In genomic region chr17:63295288-63295687, GRCh38 we compare ENCODE assay signal across 14 cellular contexts.
DNase-seq lines count a peak whose midpoint lies in the region; ATAC-seq, FAIRE-seq and TF ChIP-seq lines count a peak whose summit lies in the region.
"Had no signal": no experiment of that assay in that cellular context is flagged by ENCODE, and none has a peak within 500 bp of the region (broad histone marks: within the 10 kb centered on the region; RNA-seq: fewer than 3 reads in every experiment).

No MANE protein-coding gene starts in this region.

- FAIRE-seq in islet of Langerhans (lab: Jason Lieb, UNC): peak; percentile 13
- FAIRE-seq: A204.1, HTR-8/SVneo had no signal

- H3K27ac ChIP-seq in cardiac muscle cell (peak overlapping the region; percentile 3), aorta (ENCODE audit: low read depth in 1 of 2, low read length in 2 of 2) (peak overlapping the region in 1 of 2 donors; percentile 77)

- peak in 1 of 2 donors; percentile 21 for DNase-seq in cardiac muscle cell (ENCODE audit: low read depth in 1 of 2, low spot score in 1 of 2)
- DNase-seq in cardiac septum (ENCODE audit: low spot score): no peak
- peak; percentile 87 for DNase-seq in amniotic epithelial cell (ENCODE audit: low read depth)
- DNase-seq in aorta: no peak
- DNase-seq in globus pallidus (ENCODE audit: low spot score): no peak
- no peak for DNase-seq in MG63
- DNase-seq in NCI-H1930 (lab: John Stamatoyannopoulos, UW): no peak
- DNase-seq: NCI-H1105 treated with DMSO at 0.1 percent for 48 hours, NCI-H187, SHP77 treated with DMSO at 0.1 percent for 48 hours had no signal

- H3K9me3 ChIP-seq in cardiac muscle cell (ENCODE audit: low read depth) (no peaks in the 10 kb centered on the region), aorta (ENCODE audit: control insufficient read depth, low read length) (no peaks in the 10 kb centered on the region), MG63 (peaks cover 16% of the 10 kb centered on the region)

- H3K36me3 ChIP-seq in cardiac muscle cell (no peaks in the 10 kb centered on the region), aorta (ENCODE audit: control insufficient read depth in 1 of 2, insufficient read depth in 2 of 2, low read length in 1 of 2) (no peaks in the 10 kb centered on the region), MG63 (peaks cover 11% of the 10 kb centered on the region)

- peak; percentile 48 for ATAC-seq in aorta (ENCODE audit: low FRiP score)
- ATAC-seq: Panc1 had no signal

- intact Hi-C loops in cardiac septum (cut with DNase I): no loop called here
- intact Hi-C loops in aorta (cut with DNase I): loop anchor here in 1 of 2 donors (5.0 kb wide), 1 partner anchor 42 kb away; no protein-coding TSS in a partner anchor

- WGBS in aorta, 2 donors: 1 to 7% methylated on average over 2 of the region's 2 CpGs

- no peak for TF ChIP-seq CTCF in cardiac muscle cell (IDR thresholded peaks at IDR 0.05; ENCODE audit: low read depth, low read length)

- H3K4me3 ChIP-seq in cardiac muscle cell (no peak overlapping the region), aorta (ENCODE audit: low read length in 2 of 2) (no peak overlapping the region), MG63 (no peak overlapping the region)

- H3K27me3 ChIP-seq in cardiac muscle cell: no peaks in the 10 kb centered on the region
- H3K27me3 ChIP-seq in aorta (ENCODE audit: control insufficient read depth in 1 of 2, insufficient read depth in 2 of 2, low read length in 1 of 2): no peaks in the 10 kb centered on the region
- no peaks in the 10 kb centered on the region for H3K27me3 ChIP-seq in MG63

- H3K4me1 ChIP-seq in cardiac muscle cell (ENCODE audit: low read depth): peaks cover 7% of the 10 kb centered on the region
- H3K4me1 ChIP-seq in aorta (ENCODE audit: control insufficient read depth in 1 of 2, insufficient read depth in 2 of 2, low read length in 2 of 2): peaks cover 3 to 8% of the 10 kb centered on the region in 2 donors
